23 cellular contexts compared by ENCODE assay signal in the genomic region with DNA sequence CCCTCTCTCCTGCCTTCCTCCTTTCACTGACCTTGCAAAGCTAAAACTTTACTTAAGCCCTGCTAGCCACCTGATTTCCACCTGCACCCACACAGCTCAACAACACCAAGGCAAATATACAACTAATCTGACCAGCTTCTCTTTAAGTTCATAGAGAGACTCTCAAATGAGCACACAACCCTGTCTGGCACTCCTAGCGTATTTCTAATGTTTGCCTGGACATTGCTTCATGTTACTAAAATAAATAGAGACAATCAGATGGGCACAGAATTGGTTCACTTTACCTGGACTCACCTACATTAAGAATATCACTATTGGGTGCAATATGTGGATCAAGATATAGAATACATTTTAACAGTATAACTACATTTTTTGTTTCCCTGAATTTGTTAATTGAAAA. TPM values are rescaled to one million over a fixed set of nuclear protein-coding genes. Genes with fewer than 3 reads are reported as not detected.
A peak's percentile ranks its signal among the peaks of the same experiment; 100 is the strongest.
DNase-seq lines count a peak whose midpoint lies in the region; ATAC-seq, FAIRE-seq and TF ChIP-seq lines count a peak whose summit lies in the region.
"Had no signal": no experiment of that assay in that cellular context is flagged by ENCODE, and none has a peak within 500 bp of the region (broad histone marks: within the 10 kb centered on the region; RNA-seq: fewer than 3 reads in every experiment).

No MANE protein-coding gene starts in this region.

- intact Hi-C loops in left lung (cut with DNase I) = no loop called here
- intact Hi-C loops in stomach (cut with DNase I; ENCODE audit: low total_unique reads) = no loop called here

- no peaks in the 10 kb centered on the region for H3F3A ChIP-seq in GM23338 (replicated peaks; ENCODE audit: low read depth)

- peaks cover 4% of the 10 kb centered on the region for H3K27me3 Mint-ChIP-seq in GM23338 (ENCODE audit: insufficient read depth, low read depth, poor library complexity)
- peaks cover 9% of the 10 kb centered on the region for H3K27me3 Mint-ChIP-seq in activated naive CD8-positive, alpha-beta T cell treated with anti-CD3 and anti-CD28 coated beads for 36 hours

- no peak for TF ChIP-seq CTCF in GM23338 (conservative IDR thresholded peaks at IDR 0.05; ENCODE audit: low read depth in 2 of 2)
- no peak for TF ChIP-seq CTCF in LNCaP clone FGC (IDR thresholded peaks at IDR 0.05; ENCODE audit: control insufficient read depth, extremely low read depth, insufficient read depth)
- TF ChIP-seq CTCF in left lung (IDR thresholded peaks at IDR 0.05) = no peak
- no peak for TF ChIP-seq CTCF in stomach (IDR thresholded peaks at IDR 0.05)
- no peak for TF ChIP-seq CTCF in D721Med (IDR thresholded peaks at IDR 0.05; ENCODE audit: insufficient read depth, missing control alignments)

- H3K9me3 Mint-ChIP-seq in GM23338 = no peaks in the 10 kb centered on the region
- H3K9me3 Mint-ChIP-seq in activated naive CD8-positive, alpha-beta T cell treated with anti-CD3 and anti-CD28 coated beads for 36 hours = no peaks in the 10 kb centered on the region
- H3K9me3 Mint-ChIP-seq: CD8-positive, alpha-beta T cell; HFFc6 had no signal

- H3K27me3 ChIP-seq in GM23338 (ENCODE audit: insufficient read depth) = no peaks in the 10 kb centered on the region
- no peaks in the 10 kb centered on the region for H3K27me3 ChIP-seq in left lung
- H3K27me3 ChIP-seq in stomach = no peaks in the 10 kb centered on the region

- no peak for DNase-seq in GM23338 (ENCODE audit: low spot score)
- peak; percentile 67 for DNase-seq in LNCaP clone FGC (ENCODE audit: low read depth)
- DNase-seq in left lung = no peak
- DNase-seq in stomach = peak; percentile 26
- DNase-seq in stimulated activated naive CD4-positive, alpha-beta T cell (lab: John Stamatoyannopoulos, UW) = no peak
- no peak for DNase-seq in activated naive CD8-positive, alpha-beta T cell treated with anti-CD3 and anti-CD28 coated beads for 36 hours
- DNase-seq in D721Med (ENCODE audit: insufficient read length, low spot score) = no peak
- DNase-seq: C1 segment of cervical spinal cord; Caco-2; CD8-positive, alpha-beta T cell; DMS 273 treated with DMSO at 0.1 percent for 48 hours; DMS79; EL; GDM1; GM23248; HFFc6 had no signal

- 0 out of 2 replicates have a peak overlapping the region, but pooled peaks have one; percentile 11 for H2AFZ ChIP-seq in GM23338
- H2AFZ ChIP-seq: GM23248 had no signal

- H3K27ac ChIP-seq in GM23338 (ENCODE audit: low read depth) (no peak overlapping the region), left lung (no peak overlapping the region), stomach (no peak overlapping the region)
- H3K27ac ChIP-seq: GM23248 had no signal

- no peaks in the 10 kb centered on the region for H4K20me1 ChIP-seq in GM23338 (replicated peaks; ENCODE audit: insufficient read depth)

- H3K79me2 ChIP-seq in GM23338 (replicated peaks; ENCODE audit: insufficient read depth) = no peaks in the 10 kb centered on the region

- no peak for FAIRE-seq in D721Med (lab: Jason Lieb, UNC)
- FAIRE-seq: GM12878, GM19239, H54 had no signal

- H3K4me3 ChIP-seq in GM23338 (no peak overlapping the region), LNCaP clone FGC (ENCODE audit: low read depth, low read length) (no peak overlapping the region), left lung (no peak overlapping the region), stomach (no peak overlapping the region)
- H3K4me3 ChIP-seq: GM12878, GM23248, HAP-1 had no signal

- no peaks in the 10 kb centered on the region for H3K9me2 ChIP-seq in GM23338 (ENCODE audit: insufficient read depth)

- no peaks in the 10 kb centered on the region for H3K9me3 ChIP-seq in left lung
- H3K9me3 ChIP-seq in stomach = no peaks in the 10 kb centered on the region
- H3K9me3 ChIP-seq: Caco-2, HAP-1 had no signal

- H3K4me1 ChIP-seq in GM23338 (ENCODE audit: insufficient read depth) (no peaks in the 10 kb centered on the region), left lung (no peaks in the 10 kb centered on the region), stomach (no peaks in the 10 kb centered on the region)
- H3K4me1 ChIP-seq: Caco-2 had no signal

- no peak overlapping the region for H3K4me2 ChIP-seq in GM23338

- peaks cover 23% of the 10 kb centered on the region for H3K4me1 Mint-ChIP-seq in GM23338
- H3K4me1 Mint-ChIP-seq in activated naive CD8-positive, alpha-beta T cell treated with anti-CD3 and anti-CD28 coated beads for 36 hours = no peaks in the 10 kb centered on the region

- ATAC-seq in GM23338 = no peak
- ATAC-seq in left lung = peak; percentile 80
- ATAC-seq: CD8-positive, alpha-beta T cell; GM12878 had no signal

- H3K36me3 ChIP-seq in GM23338 (ENCODE audit: insufficient read depth) (no peaks in the 10 kb centered on the region), left lung (no peaks in the 10 kb centered on the region), stomach (no peaks in the 10 kb centered on the region)
- H3K36me3 ChIP-seq: HAP-1 had no signal

- peaks cover under 1% of the 10 kb centered on the region; the same call in 1 of the 3 replicates for H3K36me3 Mint-ChIP-seq in GM23338 (ENCODE audit: low read depth)
- no peaks in the 10 kb centered on the region for H3K36me3 Mint-ChIP-seq in activated naive CD8-positive, alpha-beta T cell treated with anti-CD3 and anti-CD28 coated beads for 36 hours
- H3K36me3 Mint-ChIP-seq: CD8-positive, alpha-beta T cell had no signal

- H3K4me3 Mint-ChIP-seq in GM23338 = no peak overlapping the region
- H3K4me3 Mint-ChIP-seq in activated naive CD8-positive, alpha-beta T cell treated with anti-CD3 and anti-CD28 coated beads for 36 hours = no peak overlapping the region
- H3K4me3 Mint-ChIP-seq: CD8-positive, alpha-beta T cell; HFFc6 had no signal

- no peak for TF ChIP-seq POLR2A in stomach (IDR thresholded peaks at IDR 0.05)

- H3K27ac Mint-ChIP-seq in GM23338 = peak overlapping the region; percentile 4; the same call in 1 of the 2 replicates
- no peak overlapping the region for H3K27ac Mint-ChIP-seq in activated naive CD8-positive, alpha-beta T cell treated with anti-CD3 and anti-CD28 coated beads for 36 hours
- H3K27ac Mint-ChIP-seq: CD8-positive, alpha-beta T cell; HFFc6 had no signal

- no peak for TF ChIP-seq EP300 in stomach (IDR thresholded peaks at IDR 0.05)

- 17 to 50% (median 35%) methylated on average over 1 of the region's 1 CpG for whole genome bisulfite sequencing in stomach, 5 donors

TF ChIP-seq in GM23338, 12 proteins besides CTCF, POLR2A, EP300 and RAD21 (continues in another document):
- no peak for TF ChIP-seq EZH2phosphoT487 (IDR thresholded peaks at IDR 0.05; ENCODE audit: unreplicated experiment)
- no peak for TF ChIP-seq ZNF114 (CRISPR knock-in tag; IDR thresholded peaks at IDR 0.05)
- no peak for TF ChIP-seq STAT1 (IDR thresholded peaks at IDR 0.05; ENCODE audit: unreplicated experiment)

RNA-seq across cellular contexts. Expression of a gene that starts 33.2 kb away (rescaled TPM):
- total RNA-seq in GM23338 (2014; rRNA removed; shearing (Covaris generic)) = not detected in 2 replicates
- polyA plus RNA-seq in GM23338 (2016; fragmentation: Nextera tagmentation; extraction: Ambion mirVana) (not detected in 2 replicates), stomach (not detected)
- total RNA-seq in left lung (not detected), stomach (not detected)
- not detected for total RNA-seq in activated naive CD8-positive, alpha-beta T cell treated with anti-CD3 and anti-CD28 coated beads for 36 hours
- total RNA-seq: A172; A673; Caco-2; CD8-positive, alpha-beta T cell; GM12878; GM23248; HFFc6 had no signal
- polyA plus RNA-seq: BJ, GM23248 had no signal

Comparison
In these comparisons a context has a peak if more than half of its experiments do, and no peak if none do; other contexts are left out.
1. DNase-seq: peak in LNCaP clone FGC (single experiment) and stomach (single experiment); none in GM23338 (single experiment), left lung (0 of 2), stimulated activated naive CD4-positive, alpha-beta T cell (0 of 6), activated naive CD8-positive, alpha-beta T cell treated with anti-CD3 and anti-CD28 coated beads for 36 hours (single experiment) and D721Med (single experiment).